1 cellular context compared by ENCODE assay signal in genomic region chr2:207625014-207625755, GRCh38.
TF ChIP-seq lines count a peak whose summit lies in the region.

Gene METTL21A, minus strand, starts transcription at chr2:207625394. Its CDS starts 1,019 bp downstream, at chr2:207624375.

TF ChIP-seq in K562, 482 proteins besides CTCF, POLR2A, EP300 and RAD21 (continued from another document and continues in another):
- TF ChIP-seq MGA (IDR thresholded peaks at IDR 0.05) (peak; percentile 79; the same call in 1 of the 2 replicates), GATAD2A (IDR thresholded peaks at IDR 0.05) (no peak), ATF7 (IDR thresholded peaks at IDR 0.05) (peak; percentile 81), TARDBP (IDR thresholded peaks at IDR 0.05) (0 out of 2 replicates have a peak, but pooled peaks have one; percentile 32), RFX7 (CRISPR knock-in tag; IDR thresholded peaks at IDR 0.05) (no peak), STAT6 (CRISPR knock-in tag; IDR thresholded peaks at IDR 0.05) (no peak), NONO (IDR thresholded peaks at IDR 0.05; ENCODE audit: low read depth in 2 of 2, low read length in 1 of 2) (peak in 1 of 2 experiments; percentile 66; a peak in 1 of 4 replicates), POLR2B (IDR thresholded peaks at IDR 0.05; ENCODE audit: low read depth, partially characterized antibody) (peak; percentile 50), ZNF77 (CRISPR knock-in tag; IDR thresholded peaks at IDR 0.05) (no peak), RB1 (IDR thresholded peaks at IDR 0.05; ENCODE audit: low read depth) (peak; percentile 50), MYNN (IDR thresholded peaks at IDR 0.05) (peak; percentile 31; the same call in 1 of the 2 replicates), MYNN (CRISPR knock-in tag; IDR thresholded peaks at IDR 0.05) (no peak), JUND (IDR thresholded peaks at IDR 0.05; ENCODE audit: borderline replicate concordance, low read depth, low read length) (0 out of 2 replicates have a peak, but pooled peaks have one; percentile 27), JUND (tag; IDR thresholded peaks at IDR 0.05; ENCODE audit: borderline replicate concordance, low read depth, low read length) (peak; percentile 49; the same call in 1 of the 3 replicates), MYC (IDR thresholded peaks at IDR 0.05; ENCODE audit: low read depth, low read length) (peak; percentile 45; the same call in 1 of the 2 replicates), MYC (CRISPR knock-in tag; IDR thresholded peaks at IDR 0.05; ENCODE audit: borderline replicate concordance, low read depth) (no peak), RBM39 (optimal IDR thresholded peaks at IDR 0.05; ENCODE audit: low read depth, low read length) (no peak), MTA3 (IDR thresholded peaks at IDR 0.05; ENCODE audit: borderline replicate concordance) (peak; percentile 33; the same call in 1 of the 2 replicates), CBX3 (IDR thresholded peaks at IDR 0.05; ENCODE audit: borderline replicate concordance in 1 of 2, low read length in 2 of 2) (peak in 1 of 2 experiments; percentile 64; a peak in 1 of 3 replicates), EGR1 (conservative IDR thresholded peaks at IDR 0.05) (peak; percentile 84), SAFB (IDR thresholded peaks at IDR 0.05; ENCODE audit: borderline replicate concordance, low read depth, low read length) (peak; percentile 76), RNF2 (IDR thresholded peaks at IDR 0.05) (peak; percentile 31; the same call in 1 of the 2 replicates), MAX (CRISPR knock-in tag; IDR thresholded peaks at IDR 0.05) (peak; percentile 36; the same call in 1 of the 2 replicates), HNRNPL (IDR thresholded peaks at IDR 0.05; ENCODE audit: low read depth, low read length) (0 out of 2 replicates have a peak, but pooled peaks have one; percentile 35), HIVEP1 (CRISPR knock-in tag; IDR thresholded peaks at IDR 0.05) (peak; percentile 82; the same call in 1 of the 2 replicates), E2F4 (CRISPR knock-in tag; IDR thresholded peaks at IDR 0.05; ENCODE audit: low read depth) (0 out of 2 replicates have a peak, but pooled peaks have one; percentile 22), CTBP1 (IDR thresholded peaks at IDR 0.05; ENCODE audit: borderline replicate concordance) (peak; percentile 50), EP400 (IDR thresholded peaks at IDR 0.05) (peak; percentile 91; the same call in 1 of the 2 replicates), ZFP1 (CRISPR knock-in tag; IDR thresholded peaks at IDR 0.05) (no peak)
- TF ChIP-seq, protein P1, sequence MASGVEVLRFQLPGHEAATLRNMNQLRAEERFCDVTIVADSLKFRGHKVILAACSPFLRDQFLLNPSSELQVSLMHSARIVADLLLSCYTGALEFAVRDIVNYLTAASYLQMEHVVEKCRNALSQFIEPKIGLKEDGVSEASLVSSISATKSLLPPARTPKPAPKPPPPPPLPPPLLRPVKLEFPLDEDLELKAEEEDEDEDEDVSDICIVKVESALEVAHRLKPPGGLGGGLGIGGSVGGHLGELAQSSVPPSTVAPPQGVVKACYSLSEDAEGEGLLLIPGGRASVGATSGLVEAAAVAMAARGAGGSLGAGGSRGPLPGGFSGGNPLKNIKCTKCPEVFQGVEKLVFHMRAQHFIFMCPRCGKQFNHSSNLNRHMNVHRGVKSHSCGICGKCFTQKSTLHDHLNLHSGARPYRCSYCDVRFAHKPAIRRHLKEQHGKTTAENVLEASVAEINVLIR (CRISPR knock-in tag; IDR thresholded peaks at IDR 0.05), result 0 out of 2 replicates have a peak, but pooled peaks have one; percentile 30
- TF ChIP-seq, protein P2, sequence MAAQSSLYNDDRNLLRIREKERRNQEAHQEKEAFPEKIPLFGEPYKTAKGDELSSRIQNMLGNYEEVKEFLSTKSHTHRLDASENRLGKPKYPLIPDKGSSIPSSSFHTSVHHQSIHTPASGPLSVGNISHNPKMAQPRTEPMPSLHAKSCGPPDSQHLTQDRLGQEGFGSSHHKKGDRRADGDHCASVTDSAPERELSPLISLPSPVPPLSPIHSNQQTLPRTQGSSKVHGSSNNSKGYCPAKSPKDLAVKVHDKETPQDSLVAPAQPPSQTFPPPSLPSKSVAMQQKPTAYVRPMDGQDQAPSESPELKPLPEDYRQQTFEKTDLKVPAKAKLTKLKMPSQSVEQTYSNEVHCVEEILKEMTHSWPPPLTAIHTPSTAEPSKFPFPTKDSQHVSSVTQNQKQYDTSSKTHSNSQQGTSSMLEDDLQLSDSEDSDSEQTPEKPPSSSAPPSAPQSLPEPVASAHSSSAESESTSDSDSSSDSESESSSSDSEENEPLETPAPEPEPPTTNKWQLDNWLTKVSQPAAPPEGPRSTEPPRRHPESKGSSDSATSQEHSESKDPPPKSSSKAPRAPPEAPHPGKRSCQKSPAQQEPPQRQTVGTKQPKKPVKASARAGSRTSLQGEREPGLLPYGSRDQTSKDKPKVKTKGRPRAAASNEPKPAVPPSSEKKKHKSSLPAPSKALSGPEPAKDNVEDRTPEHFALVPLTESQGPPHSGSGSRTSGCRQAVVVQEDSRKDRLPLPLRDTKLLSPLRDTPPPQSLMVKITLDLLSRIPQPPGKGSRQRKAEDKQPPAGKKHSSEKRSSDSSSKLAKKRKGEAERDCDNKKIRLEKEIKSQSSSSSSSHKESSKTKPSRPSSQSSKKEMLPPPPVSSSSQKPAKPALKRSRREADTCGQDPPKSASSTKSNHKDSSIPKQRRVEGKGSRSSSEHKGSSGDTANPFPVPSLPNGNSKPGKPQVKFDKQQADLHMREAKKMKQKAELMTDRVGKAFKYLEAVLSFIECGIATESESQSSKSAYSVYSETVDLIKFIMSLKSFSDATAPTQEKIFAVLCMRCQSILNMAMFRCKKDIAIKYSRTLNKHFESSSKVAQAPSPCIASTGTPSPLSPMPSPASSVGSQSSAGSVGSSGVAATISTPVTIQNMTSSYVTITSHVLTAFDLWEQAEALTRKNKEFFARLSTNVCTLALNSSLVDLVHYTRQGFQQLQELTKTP (IDR thresholded peaks at IDR 0.05; ENCODE audit: low read depth in 1 of 2, partially characterized antibody in 2 of 2), result no peak
- TF ChIP-seq, protein P3, sequence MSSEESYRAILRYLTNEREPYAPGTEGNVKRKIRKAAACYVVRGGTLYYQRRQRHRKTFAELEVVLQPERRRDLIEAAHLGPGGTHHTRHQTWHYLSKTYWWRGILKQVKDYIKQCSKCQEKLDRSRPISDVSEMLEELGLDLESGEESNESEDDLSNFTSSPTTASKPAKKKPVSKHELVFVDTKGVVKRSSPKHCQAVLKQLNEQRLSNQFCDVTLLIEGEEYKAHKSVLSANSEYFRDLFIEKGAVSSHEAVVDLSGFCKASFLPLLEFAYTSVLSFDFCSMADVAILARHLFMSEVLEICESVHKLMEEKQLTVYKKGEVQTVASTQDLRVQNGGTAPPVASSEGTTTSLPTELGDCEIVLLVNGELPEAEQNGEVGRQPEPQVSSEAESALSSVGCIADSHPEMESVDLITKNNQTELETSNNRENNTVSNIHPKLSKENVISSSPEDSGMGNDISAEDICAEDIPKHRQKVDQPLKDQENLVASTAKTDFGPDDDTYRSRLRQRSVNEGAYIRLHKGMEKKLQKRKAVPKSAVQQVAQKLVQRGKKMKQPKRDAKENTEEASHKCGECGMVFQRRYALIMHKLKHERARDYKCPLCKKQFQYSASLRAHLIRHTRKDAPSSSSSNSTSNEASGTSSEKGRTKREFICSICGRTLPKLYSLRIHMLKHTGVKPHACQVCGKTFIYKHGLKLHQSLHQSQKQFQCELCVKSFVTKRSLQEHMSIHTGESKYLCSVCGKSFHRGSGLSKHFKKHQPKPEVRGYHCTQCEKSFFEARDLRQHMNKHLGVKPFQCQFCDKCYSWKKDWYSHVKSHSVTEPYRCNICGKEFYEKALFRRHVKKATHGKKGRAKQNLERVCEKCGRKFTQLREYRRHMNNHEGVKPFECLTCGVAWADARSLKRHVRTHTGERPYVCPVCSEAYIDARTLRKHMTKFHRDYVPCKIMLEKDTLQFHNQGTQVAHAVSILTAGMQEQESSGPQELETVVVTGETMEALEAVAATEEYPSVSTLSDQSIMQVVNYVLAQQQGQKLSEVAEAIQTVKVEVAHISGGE (CRISPR knock-in tag; IDR thresholded peaks at IDR 0.05), result peak; percentile 33 to 93 (median 72); a peak in 5 of 6 replicates
